ENCODE assay signal across 34 cellular contexts in the genomic region with DNA sequence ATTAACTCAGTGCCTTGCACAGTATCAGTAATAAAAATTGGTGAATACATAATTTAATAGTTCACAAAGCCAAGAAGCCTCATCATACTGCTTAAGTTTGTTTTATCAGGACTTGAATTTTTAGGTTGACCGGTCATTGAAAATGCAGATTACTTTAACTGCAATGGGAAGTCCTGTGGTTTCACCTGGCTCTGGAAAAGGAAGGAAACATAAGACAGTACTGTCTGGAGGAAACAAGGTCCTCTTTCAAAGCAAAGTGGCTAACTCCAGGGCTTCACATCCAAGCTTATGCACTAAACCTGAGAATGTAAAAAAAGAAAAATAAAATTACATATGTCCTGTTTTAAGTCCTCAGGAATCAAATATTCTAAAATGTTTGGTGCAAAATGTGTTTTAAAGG.
"Had no signal": no experiment of that assay in that cellular context is flagged by ENCODE, and none has a peak within 500 bp of the region (broad histone marks: within the 10 kb centered on the region; RNA-seq: fewer than 3 reads in every experiment).

No MANE protein-coding gene starts in this region.

- H3K27me3 ChIP-seq: adrenal gland, body of pancreas, brain microvascular endothelial cell, breast epithelium had no signal

- H3K27me3 Mint-ChIP-seq: activated CD4-positive, alpha-beta memory T cell treated with anti-CD3 and anti-CD28 coated beads, Interleukin-2, amount 10 ng/mL, durations not matched to agents 7 days and 5 days; activated CD4-positive, alpha-beta T cell treated with anti-CD3 and anti-CD28 coated beads for 36 hours; activated CD4-positive, alpha-beta T cell treated with anti-CD3 and anti-CD28 coated beads, Interleukin-2, amount 10 ng/mL, durations not matched to agents 7 days and 5 days; activated CD8-positive, alpha-beta memory T cell treated with anti-CD3 and anti-CD28 coated beads, Interleukin-2, amount 10 ng/mL, durations not matched to agents 7 days and 5 days; activated naive CD4-positive, alpha-beta T cell treated with anti-CD3 and anti-CD28 coated beads, Interleukin-2, amount 10 ng/mL, durations not matched to agents 7 days and 5 days; activated naive CD4-positive, alpha-beta T cell treated with anti-CD3 and anti-CD28 coated beads, Interleukin-2, amount 50 U/mL, for 24 hours; activated naive CD8-positive, alpha-beta T cell treated with anti-CD3 and anti-CD28 coated beads for 36 hours; activated T-cell treated with anti-CD3 and anti-CD28 coated beads, Interleukin-2, amount 50 U/mL, for 24 hours; central memory CD8-positive, alpha-beta T cell had no signal

- H3K9me3 Mint-ChIP-seq: activated naive CD4-positive, alpha-beta T cell treated with anti-CD3 and anti-CD28 coated beads, Interleukin-2, amount 50 U/mL, for 24 hours had no signal

- H3K27ac Mint-ChIP-seq: activated CD4-positive, alpha-beta memory T cell treated with anti-CD3 and anti-CD28 coated beads, Interleukin-2, amount 10 ng/mL, durations not matched to agents 7 days and 5 days; activated CD4-positive, alpha-beta T cell treated with anti-CD3 and anti-CD28 coated beads for 36 hours; activated CD4-positive, alpha-beta T cell treated with anti-CD3 and anti-CD28 coated beads, Interleukin-2, amount 10 ng/mL, durations not matched to agents 7 days and 5 days; activated CD8-positive, alpha-beta memory T cell treated with anti-CD3 and anti-CD28 coated beads, Interleukin-2, amount 10 ng/mL, durations not matched to agents 7 days and 5 days; activated CD8-positive, alpha-beta T cell treated with anti-CD3 and anti-CD28 coated beads, Interleukin-2, amount 10 ng/mL, durations not matched to agents 7 days and 5 days; activated naive CD4-positive, alpha-beta T cell treated with anti-CD3 and anti-CD28 coated beads, Interleukin-2, amount 10 ng/mL, durations not matched to agents 7 days and 5 days; activated naive CD4-positive, alpha-beta T cell treated with anti-CD3 and anti-CD28 coated beads, Interleukin-2, amount 50 U/mL, for 24 hours; activated naive CD8-positive, alpha-beta T cell treated with anti-CD3 and anti-CD28 coated beads for 36 hours; activated T-cell treated with anti-CD3 and anti-CD28 coated beads, Interleukin-2, amount 50 U/mL, for 24 hours; activated T-helper 2 cell treated with anti-CD3 and anti-CD28 coated beads, Interferon-gamma antibody, Interleukin-2, Interleukin-4, amounts not matched to agents 10 μg/mL and 5 μg/mL and 100 μg/mL, durations not matched to agents 14 hours and 24 hours and 36 hours; T-helper 1 cell treated with Interleukin-12 subunit alpha and Interleukin-12 subunit beta and Interleukin-4 antibody, amounts not matched to agents 30 μg/mL and 1 μg/mL, for 36 hours; T-helper 2 cell treated with Interferon-gamma antibody and Interleukin-4, amounts not matched to agents 5 μg/mL and 100 μg/mL, for 36 hours had no signal

- H3K36me3 ChIP-seq: adrenal gland, brain microvascular endothelial cell, breast epithelium had no signal

- H3K4me3 Mint-ChIP-seq: activated CD4-positive, alpha-beta memory T cell treated with anti-CD3 and anti-CD28 coated beads, Interleukin-2, amount 10 ng/mL, durations not matched to agents 7 days and 5 days; activated CD4-positive, alpha-beta T cell treated with anti-CD3 and anti-CD28 coated beads for 36 hours; activated CD4-positive, alpha-beta T cell treated with anti-CD3 and anti-CD28 coated beads, Interleukin-2, amount 10 ng/mL, durations not matched to agents 7 days and 5 days; activated CD8-positive, alpha-beta memory T cell treated with anti-CD3 and anti-CD28 coated beads, Interleukin-2, amount 10 ng/mL, durations not matched to agents 7 days and 5 days; activated CD8-positive, alpha-beta T cell treated with anti-CD3 and anti-CD28 coated beads, Interleukin-2, amount 10 ng/mL, durations not matched to agents 7 days and 5 days; activated naive CD4-positive, alpha-beta T cell treated with anti-CD3 and anti-CD28 coated beads, Interleukin-2, amount 10 ng/mL, durations not matched to agents 7 days and 5 days; activated naive CD4-positive, alpha-beta T cell treated with anti-CD3 and anti-CD28 coated beads, Interleukin-2, amount 50 U/mL, for 24 hours; activated naive CD8-positive, alpha-beta T cell treated with anti-CD3 and anti-CD28 coated beads for 36 hours; activated T-cell treated with anti-CD3 and anti-CD28 coated beads, Interleukin-2, amount 50 U/mL, for 24 hours; central memory CD8-positive, alpha-beta T cell; T-helper 1 cell treated with Interleukin-12 subunit alpha and Interleukin-12 subunit beta and Interleukin-4 antibody, amounts not matched to agents 30 μg/mL and 1 μg/mL, for 36 hours; T-helper 2 cell treated with Interferon-gamma antibody and Interleukin-4, amounts not matched to agents 5 μg/mL and 100 μg/mL, for 36 hours had no signal

- H3K4me1 ChIP-seq: adrenal gland, body of pancreas, breast epithelium had no signal

- H3K4me1 Mint-ChIP-seq: activated CD4-positive, alpha-beta memory T cell treated with anti-CD3 and anti-CD28 coated beads, Interleukin-2, amount 10 ng/mL, durations not matched to agents 7 days and 5 days; activated CD4-positive, alpha-beta T cell treated with anti-CD3 and anti-CD28 coated beads for 36 hours; activated CD4-positive, alpha-beta T cell treated with anti-CD3 and anti-CD28 coated beads, Interleukin-2, amount 10 ng/mL, durations not matched to agents 7 days and 5 days; activated CD8-positive, alpha-beta memory T cell treated with anti-CD3 and anti-CD28 coated beads, Interleukin-2, amount 10 ng/mL, durations not matched to agents 7 days and 5 days; activated naive CD4-positive, alpha-beta T cell treated with anti-CD3 and anti-CD28 coated beads, Interleukin-2, amount 10 ng/mL, durations not matched to agents 7 days and 5 days; activated naive CD4-positive, alpha-beta T cell treated with anti-CD3 and anti-CD28 coated beads, Interleukin-2, amount 50 U/mL, for 24 hours; activated naive CD8-positive, alpha-beta T cell treated with anti-CD3 and anti-CD28 coated beads for 36 hours; central memory CD8-positive, alpha-beta T cell had no signal

- DNase-seq: activated CD4-positive, alpha-beta memory T cell treated with anti-CD3 and anti-CD28 coated beads, Interleukin-2, amount 10 ng/mL, durations not matched to agents 7 days and 5 days; activated CD4-positive, alpha-beta T cell treated with anti-CD3 and anti-CD28 coated beads for 1 hour; activated CD4-positive, alpha-beta T cell treated with anti-CD3 and anti-CD28 coated beads for 36 hours; activated CD4-positive, alpha-beta T cell treated with anti-CD3 and anti-CD28 coated beads for 48 hours; activated CD4-positive, alpha-beta T cell treated with anti-CD3 and anti-CD28 coated beads, Interleukin-2, amount 10 ng/mL, durations not matched to agents 7 days and 5 days; activated CD4-positive, alpha-beta T cell treated with anti-CD3 and anti-CD28 coated beads, Interleukin-2, amount 50 U/mL, for 48 hours; activated CD4-positive, CD25-positive, alpha-beta regulatory T cell; activated CD8-positive, alpha-beta memory T cell treated with anti-CD3 and anti-CD28 coated beads for 24 hours; activated CD8-positive, alpha-beta memory T cell treated with anti-CD3 and anti-CD28 coated beads, Interleukin-2, amount 10 ng/mL, durations not matched to agents 7 days and 5 days; activated CD8-positive, alpha-beta memory T cell treated with anti-CD3 and anti-CD28 coated beads, Interleukin-2, amount 50 U/mL, for 48 hours; activated CD8-positive, alpha-beta T cell treated with anti-CD3 and anti-CD28 coated beads, Interleukin-2, amount 10 ng/mL, durations not matched to agents 7 days and 5 days; activated effector memory CD4-positive, alpha-beta T cell treated with Interleukin-2 at 50 U/mL for 16 hours; activated gamma-delta T cell; activated naive CD4-positive, alpha-beta T cell treated with anti-CD3 and anti-CD28 coated beads, Interleukin-2, amount 10 ng/mL, durations not matched to agents 7 days and 5 days; activated naive CD4-positive, alpha-beta T cell treated with Interleukin-2 at 50 U/mL for 16 hours; activated naive CD8-positive, alpha-beta T cell treated with anti-CD3 and anti-CD28 coated beads for 36 hours; activated T-cell treated with anti-CD3 and anti-CD28 coated beads, Interleukin-2, amount 50 U/mL, for 24 hours; activated T-cell treated with anti-CD3 and anti-CD28 coated beads, Interleukin-2, amount 50 U/mL, for 48 hours; adrenal gland; amniotic stem cell; aorta; body of pancreas; brain microvascular endothelial cell; cerebellar nuclear complex; T-helper 2 cell; T-helper 9 cell had no signal

- H3K9me3 ChIP-seq: adrenal gland, body of pancreas, breast epithelium had no signal

- H3K36me3 Mint-ChIP-seq: activated CD8-positive, alpha-beta memory T cell treated with anti-CD3 and anti-CD28 coated beads, Interleukin-2, amount 10 ng/mL, durations not matched to agents 7 days and 5 days; activated naive CD4-positive, alpha-beta T cell treated with anti-CD3 and anti-CD28 coated beads, Interleukin-2, amount 10 ng/mL, durations not matched to agents 7 days and 5 days; activated naive CD4-positive, alpha-beta T cell treated with anti-CD3 and anti-CD28 coated beads, Interleukin-2, amount 50 U/mL, for 24 hours; activated naive CD8-positive, alpha-beta T cell treated with anti-CD3 and anti-CD28 coated beads for 36 hours had no signal

- H3K4me3 ChIP-seq: adrenal gland, body of pancreas, breast epithelium had no signal

- H3K27ac ChIP-seq: adrenal gland, body of pancreas, brain microvascular endothelial cell, breast epithelium, VCaP had no signal

- ATAC-seq: activated CD4-positive, alpha-beta T cell treated with anti-CD3 and anti-CD28 coated beads for 36 hours; activated CD4-positive, CD25-positive, alpha-beta regulatory T cell treated with anti-CD3 and anti-CD28 coated beads, Interleukin-2, amount 50 U/mL, for 24 hours; activated CD8-positive, alpha-beta memory T cell treated with anti-CD3 and anti-CD28 coated beads, Interleukin-2, amount 10 ng/mL, durations not matched to agents 7 days and 5 days; activated CD8-positive, alpha-beta T cell treated with anti-CD3 and anti-CD28 coated beads, Interleukin-2, amount 10 ng/mL, durations not matched to agents 7 days and 5 days; body of pancreas had no signal
